ENCODE assay signal across 8 cellular contexts in genomic region chr7:2402687-2403013, GRCh38. TPM values are rescaled to one million over a fixed set of nuclear protein-coding genes. Genes with fewer than 3 reads are reported as not detected.
DNase-seq lines count a peak whose midpoint lies in the region; ATAC-seq lines count a peak whose summit lies in the region.

No MANE protein-coding gene starts in this region.

- H3K36me3 ChIP-seq in HAP-1 (replicated peaks), result no peaks in the 10 kb centered on the region
- H3K36me3 ChIP-seq in skeletal muscle tissue (ENCODE audit: control insufficient read depth in 3 of 3, insufficient read depth in 3 of 3, low read length in 3 of 3), result no peaks in the 10 kb centered on the region

- no peak for DNase-seq in HAP-1 (ENCODE audit: low spot score in 2 of 2)
- no peak for DNase-seq in activated CD4-positive, alpha-beta memory T cell treated with anti-CD3 and anti-CD28 coated beads, Interleukin-2, amount 10 ng/mL, durations not matched to agents 7 days and 5 days
- DNase-seq in left ventricle myocardium superior, result peak; percentile 14
- no peak for DNase-seq in NCI-H1694 treated with DMSO at 0.1 percent for 48 hours (lab: John Stamatoyannopoulos, UW)
- DNase-seq in germinal center (ENCODE audit: low spot score), result no peak

- H3K27ac Mint-ChIP-seq in activated CD4-positive, alpha-beta memory T cell treated with anti-CD3 and anti-CD28 coated beads, Interleukin-2, amount 10 ng/mL, durations not matched to agents 7 days and 5 days, result peak overlapping the region; percentile 67

- POLR2A ChIA-PET in activated CD4-positive, alpha-beta memory T cell treated with anti-CD3 and anti-CD28 coated beads, Interleukin-2, amount 10 ng/mL, durations not matched to agents 7 days and 5 days (lab: Charles Lee), result interaction anchor here (0.6 to 1.4 kb wide), 4 partner anchors 9 to 296 kb away, joined by 3 to 5 read pairs (median 4); partner anchors contain the start of gene EIF3B

- H3K36me3 Mint-ChIP-seq in activated CD4-positive, alpha-beta memory T cell treated with anti-CD3 and anti-CD28 coated beads, Interleukin-2, amount 10 ng/mL, durations not matched to agents 7 days and 5 days (ENCODE audit: low read depth), result peaks cover 20% of the 10 kb centered on the region

- no peak overlapping the region for H3K27ac ChIP-seq in skeletal muscle tissue (ENCODE audit: low read depth, low read length)

- in situ Hi-C loops in HAP-1 (cut with MboI; ENCODE audit: low sequenced_read_pairs), result no loop called here

- H3K27me3 Mint-ChIP-seq in activated CD4-positive, alpha-beta memory T cell treated with anti-CD3 and anti-CD28 coated beads, Interleukin-2, amount 10 ng/mL, durations not matched to agents 7 days and 5 days, result no peaks in the 10 kb centered on the region

- CTCF ChIA-PET in activated CD4-positive, alpha-beta memory T cell treated with anti-CD3 and anti-CD28 coated beads, Interleukin-2, amount 10 ng/mL, durations not matched to agents 7 days and 5 days (lab: Charles Lee), result interaction anchor here (0.6 to 1.0 kb wide), 3 partner anchors 9 to 26 kb away, joined by 3 to 4 read pairs (median 3); no protein-coding TSS in a partner anchor

- no peak overlapping the region for H3K9ac ChIP-seq in skeletal muscle tissue (ENCODE audit: low read depth in 1 of 3, low read length in 3 of 3)

- H3K4me1 ChIP-seq in HAP-1, result peaks cover 20% of the 10 kb centered on the region
- H3K4me1 ChIP-seq in skeletal muscle tissue (ENCODE audit: control insufficient read depth in 3 of 3, insufficient read depth in 3 of 3, low read length in 3 of 3), result peaks cover 11 to 26% (median 24%) of the 10 kb centered on the region in 3 donors

- no peaks in the 10 kb centered on the region for H3K27me3 ChIP-seq in HAP-1 (ENCODE audit: low read depth)
- no peaks in the 10 kb centered on the region for H3K27me3 ChIP-seq in skeletal muscle tissue (ENCODE audit: control insufficient read depth in 3 of 3, insufficient read depth in 3 of 3, low read length in 3 of 3)

- H3K9me3 Mint-ChIP-seq in activated CD4-positive, alpha-beta memory T cell treated with anti-CD3 and anti-CD28 coated beads, Interleukin-2, amount 10 ng/mL, durations not matched to agents 7 days and 5 days, result no peaks in the 10 kb centered on the region

- peaks cover 49% of the 10 kb centered on the region for H3K4me1 Mint-ChIP-seq in activated CD4-positive, alpha-beta memory T cell treated with anti-CD3 and anti-CD28 coated beads, Interleukin-2, amount 10 ng/mL, durations not matched to agents 7 days and 5 days

- H3K4me3 Mint-ChIP-seq in activated CD4-positive, alpha-beta memory T cell treated with anti-CD3 and anti-CD28 coated beads, Interleukin-2, amount 10 ng/mL, durations not matched to agents 7 days and 5 days, result peak overlapping the region; percentile 85

- H3K9me3 ChIP-seq in HAP-1 (no peaks in the 10 kb centered on the region), skeletal muscle tissue (ENCODE audit: control insufficient read depth in 3 of 3, low read length in 3 of 3) (no peaks in the 10 kb centered on the region)

- intact Hi-C loops in left ventricle myocardium superior (cut with micrococcal nuclease), result no loop called here

- H3K4me3 ChIP-seq in HAP-1, result peak overlapping the region; percentile 51
- peak overlapping the region; percentile 79 to 92 (median 89) for H3K4me3 ChIP-seq in skeletal muscle tissue (ENCODE audit: low read length in 3 of 3)

- ATAC-seq in left ventricle myocardium superior (no peak), GM19397 (IDR thresholded peaks at IDR 0.05; ENCODE audit: unreplicated experiment) (no peak), GM19467 (IDR thresholded peaks at IDR 0.05; ENCODE audit: unreplicated experiment) (no peak)

RNA-seq across cellular contexts. Expression of gene CHST12, which starts 0.8 kb away (rescaled TPM):
- total RNA-seq in activated CD4-positive, alpha-beta memory T cell treated with anti-CD3 and anti-CD28 coated beads, Interleukin-2, amount 10 ng/mL, durations not matched to agents 7 days and 5 days, result 10 to 100 TPM; 64.6 to 65.1 TPM
- total RNA-seq in left ventricle myocardium superior (15.1 TPM), skeletal muscle tissue (1.0 TPM)

RNA-seq across cellular contexts. Expression of gene EIF3B, which starts 48.0 kb away (rescaled TPM):
- total RNA-seq in activated CD4-positive, alpha-beta memory T cell treated with anti-CD3 and anti-CD28 coated beads, Interleukin-2, amount 10 ng/mL, durations not matched to agents 7 days and 5 days, result 100 to 1,000 TPM; 135 to 138 TPM
- total RNA-seq in left ventricle myocardium superior, result 79.0 TPM
- 120 TPM for total RNA-seq in skeletal muscle tissue
